8 cellular contexts compared by ENCODE assay signal in the genomic region with DNA sequence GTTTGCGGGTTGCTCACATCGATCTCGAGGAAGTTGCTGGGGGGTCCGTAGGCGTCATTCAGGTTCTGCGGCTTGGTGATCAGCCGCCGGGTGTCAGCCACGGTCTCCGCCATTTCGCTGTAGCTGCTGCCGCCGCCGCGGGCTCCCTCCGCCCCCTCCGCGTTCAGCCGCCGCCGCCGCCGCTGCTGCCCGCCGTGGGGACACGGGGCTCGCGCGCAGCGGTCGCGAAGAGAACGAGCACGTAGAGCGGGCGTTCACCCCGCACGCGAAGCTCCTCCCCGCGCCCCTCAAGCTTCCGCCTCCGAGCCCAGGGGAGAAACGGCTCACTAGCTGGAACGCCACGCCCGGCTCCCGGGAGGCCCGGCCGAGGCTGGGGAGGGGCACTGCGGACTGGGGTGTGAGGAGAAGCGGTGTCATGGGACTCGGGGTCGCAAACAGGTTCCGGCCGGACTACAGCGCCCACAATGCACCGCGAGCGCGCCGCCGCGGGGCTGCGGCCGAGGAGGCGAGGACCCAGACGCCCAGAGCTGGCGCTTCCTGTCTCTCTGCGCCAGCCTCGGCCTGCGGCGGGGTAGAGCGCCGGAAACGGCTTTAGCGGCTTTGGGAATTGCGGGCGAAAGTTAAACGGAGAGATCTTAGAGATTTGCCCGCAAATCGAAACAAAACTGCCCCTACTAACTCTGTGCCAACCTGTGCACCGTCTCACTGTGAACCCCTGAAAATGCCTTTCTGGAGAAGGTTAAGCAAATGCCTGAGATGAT. TPM values are rescaled to one million over a fixed set of nuclear protein-coding genes. Genes with fewer than 3 reads are reported as not detected.
DNase-seq lines count a peak whose midpoint lies in the region; ATAC-seq, FAIRE-seq and TF ChIP-seq lines count a peak whose summit lies in the region.

A gene (minus strand): TSS at position 232 of the 761 bp plus-strand sequence. CDS start 119 bp downstream, at position 113.

- H3K9me3 Mint-ChIP-seq in type B pancreatic cell, result no peaks in the 10 kb centered on the region

- ATAC-seq in HG02798 (IDR thresholded peaks at IDR 0.05; ENCODE audit: poor library complexity, unreplicated experiment), result peak; percentile 93

- peak in 2 of 6 experiments; percentile 1 to 26 for TF ChIP-seq CTCF in adrenal gland (IDR thresholded peaks at IDR 0.05)
- TF ChIP-seq CTCF in type B pancreatic cell (conservative IDR thresholded peaks at IDR 0.05), result peak; percentile 15

- H3K4me1 Mint-ChIP-seq in type B pancreatic cell (ENCODE audit: unreplicated experiment), result peaks cover 11% of the 10 kb centered on the region

- peaks cover 13 to 39% of the 10 kb centered on the region in 2 donors for H3K4me1 ChIP-seq in adrenal gland (replicated peaks in 1 of 2)

- TF ChIP-seq POLR2A in GM12891 (IDR thresholded peaks at IDR 0.05; ENCODE audit: low read depth, low read length) (peak; percentile 86), adrenal gland (IDR thresholded peaks at IDR 0.05) (peak; percentile 59 to 87)

- no peaks in the 10 kb centered on the region for H3K9me3 ChIP-seq in adrenal gland (replicated peaks in 1 of 3)

- H3K36me3 ChIP-seq in adrenal gland (replicated peaks in 1 of 2), result no peaks in the 10 kb centered on the region

- H3K4me3 ChIP-seq in adrenal gland, result peak within 1 kb of the TSS; percentile 74 to 99 (median 88)

- no peaks in the 10 kb centered on the region for H3K27me3 ChIP-seq in adrenal gland

- peaks cover 4% of the 10 kb centered on the region for H3K36me3 Mint-ChIP-seq in type B pancreatic cell

- H3K4me3 Mint-ChIP-seq in type B pancreatic cell, result peak within 1 kb of the TSS; percentile 95

- H3K27me3 Mint-ChIP-seq in type B pancreatic cell, result no peaks in the 10 kb centered on the region

- intact Hi-C loops in adrenal gland (cut with DNase I) (loop anchor here (10.0 kb wide), 2 partner anchors 86 to 146 kb away; no protein-coding TSS in a partner anchor), cardiac septum (cut with DNase I) (loop anchor here (1.0 to 2.0 kb wide), 2 partner anchors 34 to 187 kb away; a partner anchor contains a TSS)

- peak within 1 kb of the TSS; percentile 89 for H3K27ac Mint-ChIP-seq in type B pancreatic cell

- peak; percentile 99 for FAIRE-seq in GM12891 (lab: Jason Lieb, UNC)

- peak; percentile 87 for DNase-seq in GM12891 (ENCODE audit: insufficient read length, low spot score)
- peak; percentile 93 for DNase-seq in NCI-H1436 (lab: John Stamatoyannopoulos, UW)
- DNase-seq in T-helper 1 cell, result peak; percentile 72 to 94 (median 79)
- DNase-seq in adrenal gland, result peak; percentile 95 to 97 (median 95)
- DNase-seq in cardiac septum (ENCODE audit: low spot score), result peak; percentile 97
- DNase-seq in pons (ENCODE audit: low spot score), result peak; percentile 89
- peak; percentile 96 for DNase-seq in type B pancreatic cell (ENCODE audit: extremely low spot score, unreplicated experiment)

- WGBS in adrenal gland, 4 donors, result 0 to 1% (median 0%) methylated on average over 29 to 83 of the region's 83 CpGs

- H3K27ac ChIP-seq in adrenal gland, result peak within 1 kb of the TSS; percentile 86 to 99 (median 95)

TF ChIP-seq in GM12891, 5 proteins besides CTCF, POLR2A, EP300 and RAD21:
- peak; percentile 79 for TF ChIP-seq POLR2AphosphoS5 (IDR thresholded peaks at IDR 0.05; ENCODE audit: low read depth, low read length)
- no peak for TF ChIP-seq PAX5 (IDR thresholded peaks at IDR 0.05; ENCODE audit: insufficient read depth, low read length, severe bottlenecking)
- peak; percentile 34; the same call in 1 of the 2 replicates for TF ChIP-seq SPI1 (IDR thresholded peaks at IDR 0.05; ENCODE audit: low read depth, low read length)
- TF ChIP-seq POU2F2 (IDR thresholded peaks at IDR 0.05; ENCODE audit: low read depth, low read length), result peak; percentile 53; the same call in 1 of the 2 replicates
- peak; percentile 88 for TF ChIP-seq TAF1 (IDR thresholded peaks at IDR 0.05; ENCODE audit: low read depth, low read length)

RNA-seq across cellular contexts. Expression of the gene that starts here (rescaled TPM):
- polyA plus RNA-seq in GM12891 (2012; ENCODE audit: low read depth, missing spikeins), result 68.9 TPM
- total RNA-seq in adrenal gland, result 100 to 1,000 TPM; 209 to 309 (median 243) TPM
- 100 to 1,000 TPM; 115 to 491 (median 164) TPM for polyA plus RNA-seq in adrenal gland
- 220 TPM for total RNA-seq in cardiac septum
- total RNA-seq in type B pancreatic cell (ENCODE audit: low replicate concordance), result 93.1 and 126 TPM in 2 replicates

Comparison
In these comparisons a context has a peak if more than half of its experiments do, and no peak if none do; other contexts are left out.
1. Peak in every context shown above with its lines: DNase-seq, ATAC-seq, H3K4me3 ChIP-seq and H3K27ac ChIP-seq.